ENCODE assay signal across 21 cellular contexts in the genomic region with DNA sequence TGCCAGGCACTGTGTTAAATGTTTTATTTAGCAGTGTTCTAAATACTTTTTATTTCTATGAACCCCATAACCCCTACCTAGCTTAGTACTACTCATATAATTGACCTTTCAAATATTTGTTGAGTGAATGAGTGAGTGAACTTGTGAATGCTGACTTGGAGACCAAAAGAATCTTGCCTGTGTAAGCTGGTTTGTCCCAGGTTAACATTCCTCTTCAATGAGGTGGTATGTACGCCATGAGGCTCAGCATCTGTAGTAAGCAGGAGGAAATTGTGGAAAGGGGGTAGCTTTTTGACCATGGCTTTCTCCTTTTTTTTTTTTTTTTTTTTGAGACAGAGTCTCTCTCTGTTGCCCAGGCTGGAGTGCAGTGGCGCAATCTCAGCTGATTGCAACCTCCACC. TPM values are rescaled to one million over a fixed set of nuclear protein-coding genes. Genes with fewer than 3 reads are reported as not detected.
DNase-seq lines count a peak whose midpoint lies in the region; ATAC-seq and TF ChIP-seq lines count a peak whose summit lies in the region.
"Had no signal": no experiment of that assay in that cellular context is flagged by ENCODE, and none has a peak within 500 bp of the region (broad histone marks: within the 10 kb centered on the region; RNA-seq: fewer than 3 reads in every experiment).

No MANE protein-coding gene starts in this region.

- BruUV-seq in Panc1 (replicated peaks; lab: Mats Ljungman, UMichigan) = no TSS peak

- TF ChIP-seq CTCF in Panc1 (IDR thresholded peaks at IDR 0.05) = no peak
- TF ChIP-seq CTCF in retinal pigment epithelial cell (conservative IDR thresholded peaks at IDR 0.05; ENCODE audit: low read depth, low read length) = no peak

- in situ Hi-C loops in Panc1 (cut with HindIII; ENCODE audit: low pct_unique_long_range_greater_than_20kb, low sequenced_read_pairs) = loop anchor here (10.0 kb wide), 1 partner anchor 89 kb away; a partner anchor contains a TSS

- H3K36me3 ChIP-seq in Panc1 (ENCODE audit: control insufficient read depth, insufficient read depth, low read length) = no peaks in the 10 kb centered on the region
- H3K36me3 ChIP-seq: adrenal gland; BLaER1 treated with 17β-estradiol and CSF1 and Interleukin-3, amounts not matched to agents 10 nM and 100 nM; suprapubic skin had no signal

- DNase-seq in ELR (ENCODE audit: low read depth) (peak; percentile 90), Panc1 (ENCODE audit: low read depth, low spot score) (no peak), epithelial cell of prostate (ENCODE audit: low read depth, low spot score) (peak; percentile 81), retinal pigment epithelial cell (ENCODE audit: low read depth) (peak; percentile 17)
- DNase-seq: adrenal gland; cerebellar nuclear complex; DMS79 treated with DMSO at 0.1 percent for 48 hours; foreskin melanocyte; left ventricle myocardium superior; MM.1S; NCI-H187 treated with DMSO at 0.1 percent for 48 hours; NCI-H524 treated with DMSO at 0.1 percent for 48 hours; stimulated activated CD4-positive, alpha-beta T cell treated with anti-CD3 and anti-CD28 coated beads, Interleukin-4, amount 100 ng/mL, for 4 hours; stimulated activated CD8-positive, alpha-beta memory T cell treated with anti-CD3 and anti-CD28 coated beads, Interleukin-4, amount 100 ng/mL, for 48 hours had no signal

- H3K27ac ChIP-seq in Panc1 (ENCODE audit: low read length) (no peak overlapping the region), epithelial cell of prostate (peak overlapping the region; percentile 91)
- H3K27ac ChIP-seq: adrenal gland; BLaER1 treated with 17β-estradiol and CSF1 and Interleukin-3, amounts not matched to agents 10 nM and 100 nM; suprapubic skin had no signal

- ATAC-seq in Panc1 = peak; percentile 79
- ATAC-seq in HG03460 (IDR thresholded peaks at IDR 0.05; ENCODE audit: unreplicated experiment) = no peak
- ATAC-seq in GM18861 (IDR thresholded peaks at IDR 0.05; ENCODE audit: unreplicated experiment) = no peak
- ATAC-seq in GM21423 (IDR thresholded peaks at IDR 0.05; ENCODE audit: unreplicated experiment) = no peak
- ATAC-seq: activated CD4-positive, CD25-positive, alpha-beta regulatory T cell treated with anti-CD3 and anti-CD28 coated beads, Interleukin-2, amount 50 U/mL, for 24 hours; activated T-helper 17 cell treated with anti-CD3 and anti-CD28 coated beads, Interleukin-2, amount 50 U/mL, for 72 hours; left ventricle myocardium superior had no signal

- POLR2A ChIA-PET in Panc1 (lab: Charles Lee) = interaction anchor here (0.6 kb wide), 1 partner anchor 737 kb away, joined by 17 read pairs; no protein-coding TSS in a partner anchor

- CTCF ChIA-PET in Panc1 (lab: Charles Lee) = interaction anchor here (0.5 kb wide), 1 partner anchor 22 kb away, joined by 4 read pairs; no protein-coding TSS in a partner anchor

- no peaks in the 10 kb centered on the region for H3K9me3 ChIP-seq in Panc1 (ENCODE audit: control insufficient read depth, insufficient read depth, low read depth, low read length)
- H3K9me3 ChIP-seq: adrenal gland; BLaER1 treated with 17β-estradiol and CSF1 and Interleukin-3, amounts not matched to agents 10 nM and 100 nM; suprapubic skin had no signal

- H3K4me3 ChIP-seq in Panc1 (ENCODE audit: low read depth in 2 of 2, low read length in 2 of 2) (no peak overlapping the region), retinal pigment epithelial cell (ENCODE audit: low read length) (no peak overlapping the region)
- H3K4me3 ChIP-seq: adrenal gland; BLaER1 treated with 17β-estradiol and CSF1 and Interleukin-3, amounts not matched to agents 10 nM and 100 nM; suprapubic skin had no signal

- intact Hi-C loops in Panc1 (cut with micrococcal nuclease; ENCODE audit: unreplicated experiment) = no loop called here

- H3K27me3 ChIP-seq in Panc1 (ENCODE audit: control insufficient read depth, insufficient read depth, low read length) = no peaks in the 10 kb centered on the region
- H3K27me3 ChIP-seq: adrenal gland; BLaER1 treated with 17β-estradiol and CSF1 and Interleukin-3, amounts not matched to agents 10 nM and 100 nM; suprapubic skin had no signal

- no peaks in the 10 kb centered on the region for H3K4me1 ChIP-seq in Panc1 (ENCODE audit: control insufficient read depth, insufficient read depth, low read length)
- H3K4me1 ChIP-seq: adrenal gland, suprapubic skin had no signal

RNA-seq across cellular contexts. Expression of a gene that starts 14.6 kb away (rescaled TPM):
- 21.7 TPM for total RNA-seq in Panc1 (2021; ENCODE audit: unreplicated experiment)
- polyA plus RNA-seq in Panc1 (2012; ENCODE audit: insufficient read length) = 27.9 TPM

RNA-seq across cellular contexts. Expression of a gene that starts 26.1 kb away (rescaled TPM):
- total RNA-seq in Panc1 (2021; ENCODE audit: unreplicated experiment) = 63.4 TPM
- 22.3 TPM for polyA plus RNA-seq in Panc1 (2012; ENCODE audit: insufficient read length)
